In genomic region chr12:182381-182883, GRCh38 we compare ENCODE assay signal across 10 cellular contexts. TPM values are rescaled to one million over a fixed set of nuclear protein-coding genes. Genes with fewer than 3 reads are reported as not detected.
DNase-seq lines count a peak whose midpoint lies in the region; ATAC-seq and TF ChIP-seq lines count a peak whose summit lies in the region.
"Had no signal": no experiment of that assay in that cellular context is flagged by ENCODE, and none has a peak within 500 bp of the region (broad histone marks: within the 10 kb centered on the region; RNA-seq: fewer than 3 reads in every experiment).

No MANE protein-coding gene starts in this region.

- intact Hi-C loops in PC-3 (cut with micrococcal nuclease) (no loop called here), psoas muscle (cut with DNase I) (no loop called here), transverse colon (cut with DNase I; ENCODE audit: low total_unique reads) (no loop called here)
- intact Hi-C loops in activated T-helper 1 cell treated with anti-CD3 and anti-CD28 coated beads, Interleukin-12 subunit alpha, Interleukin-12 subunit beta, Interleukin-2, Interleukin-4 antibody, amounts not matched to agents 30 ng/mL and 10 ng/mL and 1 ng/mL, durations not matched to agents 14 hours and 24 hours and 36 hours (cut with micrococcal nuclease) = no loop called here

- TF ChIP-seq CTCF in PC-3 (conservative IDR thresholded peaks at IDR 0.05; ENCODE audit: low read depth, low read length) (no peak), psoas muscle (IDR thresholded peaks at IDR 0.05) (no peak), transverse colon (IDR thresholded peaks at IDR 0.05) (no peak)

- no peaks in the 10 kb centered on the region for H4K20me1 ChIP-seq in PC-3 (ENCODE audit: low read length)

- no peaks in the 10 kb centered on the region for H3K9me3 Mint-ChIP-seq in activated CD8-positive, alpha-beta memory T cell treated with anti-CD3 and anti-CD28 coated beads, Interleukin-2, amount 10 ng/mL, durations not matched to agents 7 days and 5 days (ENCODE audit: low read depth)
- no peaks in the 10 kb centered on the region for H3K9me3 Mint-ChIP-seq in activated T-helper 1 cell treated with anti-CD3 and anti-CD28 coated beads, Interleukin-12 subunit alpha, Interleukin-12 subunit beta, Interleukin-2, Interleukin-4 antibody, amounts not matched to agents 30 ng/mL and 10 ng/mL and 1 ng/mL, durations not matched to agents 14 hours and 24 hours and 36 hours

- H3K4me2 ChIP-seq in PC-3 (ENCODE audit: low read length) = peak overlapping the region; percentile 26

- peaks cover 10% of the 10 kb centered on the region for H3K4me1 Mint-ChIP-seq in activated CD8-positive, alpha-beta memory T cell treated with anti-CD3 and anti-CD28 coated beads, Interleukin-2, amount 10 ng/mL, durations not matched to agents 7 days and 5 days
- H3K4me1 Mint-ChIP-seq in activated T-helper 1 cell treated with anti-CD3 and anti-CD28 coated beads, Interleukin-12 subunit alpha, Interleukin-12 subunit beta, Interleukin-2, Interleukin-4 antibody, amounts not matched to agents 30 ng/mL and 10 ng/mL and 1 ng/mL, durations not matched to agents 14 hours and 24 hours and 36 hours (ENCODE audit: low read depth) = peaks cover 6% of the 10 kb centered on the region

- 0 out of 2 replicates have a peak overlapping the region, but pooled peaks have one; percentile 18 for H2AFZ ChIP-seq in PC-3 (ENCODE audit: low read length)

- no peak overlapping the region for H3K4me3 Mint-ChIP-seq in activated CD8-positive, alpha-beta memory T cell treated with anti-CD3 and anti-CD28 coated beads, Interleukin-2, amount 10 ng/mL, durations not matched to agents 7 days and 5 days
- no peak overlapping the region for H3K4me3 Mint-ChIP-seq in activated T-helper 1 cell treated with anti-CD3 and anti-CD28 coated beads, Interleukin-12 subunit alpha, Interleukin-12 subunit beta, Interleukin-2, Interleukin-4 antibody, amounts not matched to agents 30 ng/mL and 10 ng/mL and 1 ng/mL, durations not matched to agents 14 hours and 24 hours and 36 hours

- DNase-seq in H7 (peak; percentile 59), PC-3 (peak; percentile 84), epithelial cell of prostate (ENCODE audit: low read depth, low spot score) (peak; percentile 50), psoas muscle (peak in 1 of 2 donors; percentile 55), cerebellum (ENCODE audit: low spot score) (no peak), transverse colon (no peak)
- no peak for DNase-seq in activated CD8-positive, alpha-beta memory T cell treated with anti-CD3 and anti-CD28 coated beads, Interleukin-2, amount 10 ng/mL, durations not matched to agents 7 days and 5 days
- DNase-seq in activated T-helper 1 cell treated with anti-CD3 and anti-CD28 coated beads, Interleukin-12 subunit alpha, Interleukin-12 subunit beta, Interleukin-2, Interleukin-4 antibody, amounts not matched to agents 30 ng/mL and 10 ng/mL and 1 ng/mL, durations not matched to agents 14 hours and 24 hours and 36 hours (ENCODE audit: low spot score) = no peak
- DNase-seq: left cardiac atrium had no signal

- no peaks in the 10 kb centered on the region for H3K9me2 ChIP-seq in PC-3 (replicated peaks; ENCODE audit: low read length)

- peaks cover 10% of the 10 kb centered on the region for H3K27me3 Mint-ChIP-seq in activated CD8-positive, alpha-beta memory T cell treated with anti-CD3 and anti-CD28 coated beads, Interleukin-2, amount 10 ng/mL, durations not matched to agents 7 days and 5 days
- H3K27me3 Mint-ChIP-seq in activated T-helper 1 cell treated with anti-CD3 and anti-CD28 coated beads, Interleukin-12 subunit alpha, Interleukin-12 subunit beta, Interleukin-2, Interleukin-4 antibody, amounts not matched to agents 30 ng/mL and 10 ng/mL and 1 ng/mL, durations not matched to agents 14 hours and 24 hours and 36 hours (ENCODE audit: insufficient read depth) = peaks cover 11% of the 10 kb centered on the region

- no peak overlapping the region for H3K27ac Mint-ChIP-seq in activated CD8-positive, alpha-beta memory T cell treated with anti-CD3 and anti-CD28 coated beads, Interleukin-2, amount 10 ng/mL, durations not matched to agents 7 days and 5 days
- no peak overlapping the region for H3K27ac Mint-ChIP-seq in activated T-helper 1 cell treated with anti-CD3 and anti-CD28 coated beads, Interleukin-12 subunit alpha, Interleukin-12 subunit beta, Interleukin-2, Interleukin-4 antibody, amounts not matched to agents 30 ng/mL and 10 ng/mL and 1 ng/mL, durations not matched to agents 14 hours and 24 hours and 36 hours

- H3K4me1 ChIP-seq in PC-3 (ENCODE audit: insufficient read depth, low read length) (peaks cover 16% of the 10 kb centered on the region), psoas muscle (peaks cover 6% of the 10 kb centered on the region), transverse colon (no peaks in the 10 kb centered on the region)

- peak overlapping the region; percentile 92 for H3K27ac ChIP-seq in PC-3 (ENCODE audit: low read length)
- H3K27ac ChIP-seq in epithelial cell of prostate = no peak overlapping the region
- no peak overlapping the region for H3K27ac ChIP-seq in psoas muscle
- H3K27ac ChIP-seq in transverse colon = no peak overlapping the region

- CTCF ChIA-PET in PC-3 (lab: Charles Lee) = no interaction called here
- CTCF ChIA-PET in activated CD8-positive, alpha-beta memory T cell treated with anti-CD3 and anti-CD28 coated beads, Interleukin-2, amount 10 ng/mL, durations not matched to agents 7 days and 5 days (lab: Charles Lee) = no interaction called here

- no peaks in the 10 kb centered on the region for H3K79me2 ChIP-seq in PC-3 (ENCODE audit: low read length)

- POLR2A ChIA-PET in PC-3 (lab: Charles Lee; ENCODE audit: unreplicated experiment) = no interaction called here

- H3F3A ChIP-seq in PC-3 (ENCODE audit: low read length, unreplicated experiment) = peaks cover 4% of the 10 kb centered on the region

- peak; percentile 97 for ATAC-seq in PC-3
- peak in 2 of 4 donors; percentile 26 to 36 for ATAC-seq in psoas muscle
- no peak for ATAC-seq in activated CD8-positive, alpha-beta memory T cell treated with anti-CD3 and anti-CD28 coated beads, Interleukin-2, amount 10 ng/mL, durations not matched to agents 7 days and 5 days

- no peaks in the 10 kb centered on the region for H3K9me3 ChIP-seq in PC-3 (ENCODE audit: low read length)
- H3K9me3 ChIP-seq in psoas muscle = no peaks in the 10 kb centered on the region
- no peaks in the 10 kb centered on the region for H3K9me3 ChIP-seq in transverse colon

- no peak overlapping the region for H3K4me3 ChIP-seq in H7 (ENCODE audit: insufficient read depth, low read depth, low read length)
- no peak overlapping the region for H3K4me3 ChIP-seq in PC-3 (ENCODE audit: low read length)
- peak overlapping the region; percentile 47 for H3K4me3 ChIP-seq in psoas muscle
- no peak overlapping the region for H3K4me3 ChIP-seq in transverse colon

- H3K36me3 ChIP-seq in H7 (replicated peaks; ENCODE audit: control insufficient read depth, insufficient read depth, low read length) (no peaks in the 10 kb centered on the region), PC-3 (ENCODE audit: low read depth, low read length) (no peaks in the 10 kb centered on the region), psoas muscle (ENCODE audit: insufficient read depth in 1 of 2, low read depth in 1 of 2) (no peaks in the 10 kb centered on the region), transverse colon (no peaks in the 10 kb centered on the region)

- H3K36me3 Mint-ChIP-seq in activated CD8-positive, alpha-beta memory T cell treated with anti-CD3 and anti-CD28 coated beads, Interleukin-2, amount 10 ng/mL, durations not matched to agents 7 days and 5 days = no peaks in the 10 kb centered on the region
- H3K36me3 Mint-ChIP-seq in activated T-helper 1 cell treated with anti-CD3 and anti-CD28 coated beads, Interleukin-12 subunit alpha, Interleukin-12 subunit beta, Interleukin-2, Interleukin-4 antibody, amounts not matched to agents 30 ng/mL and 10 ng/mL and 1 ng/mL, durations not matched to agents 14 hours and 24 hours and 36 hours (ENCODE audit: low read depth) = no peaks in the 10 kb centered on the region

- peaks cover 2% of the 10 kb centered on the region for H3K27me3 ChIP-seq in H7 (ENCODE audit: control insufficient read depth, insufficient read depth, low read length)
- H3K27me3 ChIP-seq in PC-3 (ENCODE audit: low read length) = no peaks in the 10 kb centered on the region
- peaks cover 0 to 20% (median 0%) of the 10 kb centered on the region in 3 donors for H3K27me3 ChIP-seq in psoas muscle (ENCODE audit: insufficient read depth in 3 of 3, low read length in 2 of 3)
- H3K27me3 ChIP-seq in transverse colon = no peaks in the 10 kb centered on the region

- in situ Hi-C loops in transverse colon (cut with MboI; ENCODE audit: low pct_ligation_motif_present in 1 of 4, low pct_unique_long_range_greater_than_20kb in 1 of 4, low sequenced_read_pairs in 3 of 4) = no loop called here

- WGBS in psoas muscle, 3 donors = 48 to 59% (median 51%) methylated on average over 7 to 10 of the region's 10 CpGs
- 66% methylated on average over 9 of the region's 10 CpGs; no CpG with 5 or more reads in 1 of the 2 donors for WGBS in transverse colon (ENCODE audit: low coverage in 1 of 2), 2 donors

- peak overlapping the region; percentile 78 for H3K9ac ChIP-seq in PC-3 (ENCODE audit: low read length)

- no peak for TF ChIP-seq POLR2A in transverse colon (IDR thresholded peaks at IDR 0.05)

- BruUV-seq in PC-3 (replicated peaks; lab: Mats Ljungman, UMichigan) = no TSS peak

- no peak for TF ChIP-seq EP300 in transverse colon (IDR thresholded peaks at IDR 0.05; ENCODE audit: low read depth)

RNA-seq across cellular contexts. Expression of gene SLC6A12, which starts 31.5 kb away (rescaled TPM):
- 0.31 TPM in 1 of 2 replicates, not detected in the other for total RNA-seq in H7 (2014; rRNA removed; shearing (Covaris generic))
- not detected in 2 replicates for total RNA-seq in PC-3 (2014; rRNA removed)
- total RNA-seq in psoas muscle = under 1 TPM; 0.30 to 0.90 (median 0.58) TPM
- polyA plus RNA-seq in psoas muscle = under 1 TPM; 0.07 to 0.30 (median 0.07) TPM
- total RNA-seq in activated CD8-positive, alpha-beta memory T cell treated with anti-CD3 and anti-CD28 coated beads, Interleukin-2, amount 10 ng/mL, durations not matched to agents 7 days and 5 days = under 1 TPM in 1 of 2 experiments, not detected in 1; 0.33 TPM
- total RNA-seq in cerebellum = 11.1 TPM
- total RNA-seq in activated T-helper 1 cell treated with anti-CD3 and anti-CD28 coated beads, Interleukin-12 subunit alpha, Interleukin-12 subunit beta, Interleukin-2, Interleukin-4 antibody, amounts not matched to agents 30 ng/mL and 10 ng/mL and 1 ng/mL, durations not matched to agents 14 hours and 24 hours and 36 hours = not detected in 2 replicates
- 10 to 100 TPM in 1 of 4 donors, 1 to 10 TPM in 3; 1.2 to 13.5 (median 3.0) TPM for total RNA-seq in transverse colon
- total RNA-seq: G401 had no signal

Comparison
In these comparisons a context has a peak if more than half of its experiments do, and no peak if none do; other contexts are left out.
1. DNase-seq: peak in H7 (single experiment), PC-3 (single experiment) and epithelial cell of prostate (single experiment); none in activated CD8-positive, alpha-beta memory T cell treated with anti-CD3 and anti-CD28 coated beads, Interleukin-2, amount 10 ng/mL, durations not matched to agents 7 days and 5 days (single experiment), cerebellum (single experiment), activated T-helper 1 cell treated with anti-CD3 and anti-CD28 coated beads, Interleukin-12 subunit alpha, Interleukin-12 subunit beta, Interleukin-2, Interleukin-4 antibody, amounts not matched to agents 30 ng/mL and 10 ng/mL and 1 ng/mL, durations not matched to agents 14 hours and 24 hours and 36 hours (single experiment) and transverse colon (single experiment).